In genomic region chr12:125183187-125184067, GRCh38 we compare ENCODE assay signal across 8 cellular contexts.
DNase-seq lines count a peak whose midpoint lies in the region; ATAC-seq and TF ChIP-seq lines count a peak whose summit lies in the region.

No MANE protein-coding gene starts in this region.

- H3K4me3 ChIP-seq in AG10803 (ENCODE audit: low read length) = no peak overlapping the region

- peak; percentile 66 for DNase-seq in AG10803 (ENCODE audit: low read depth)
- peak; percentile 44 for DNase-seq in NCI-H345 treated with DMSO at 0.1 percent for 48 hours (lab: John Stamatoyannopoulos, UW; ENCODE audit: unreplicated experiment)
- peak; percentile 77 for DNase-seq in activated CD4-positive, alpha-beta T cell treated with anti-CD3 and anti-CD28 coated beads, Interleukin-2, amount 50 U/mL, for 1 hour
- peak; percentile 97 for DNase-seq in ecto neural progenitor cell (ENCODE audit: low spot score)
- peak; percentile 86 to 91 for DNase-seq in memory B cell (ENCODE audit: low spot score in 2 of 2)
- peak; percentile 87 for DNase-seq in stimulated activated CD8-positive, alpha-beta memory T cell treated with anti-CD3 and anti-CD28 coated beads, Interleukin-15, amount 100 ng/mL, for 24 hours (ENCODE audit: low read depth)

- peaks cover 9% of the 10 kb centered on the region for H3K4me1 Mint-ChIP-seq in memory B cell

- no peaks in the 10 kb centered on the region for H3K36me3 Mint-ChIP-seq in memory B cell

- peak; percentile 96 for TF ChIP-seq CTCF in AG10803 (conservative IDR thresholded peaks at IDR 0.05; ENCODE audit: low read length)

- H3K27ac Mint-ChIP-seq in memory B cell = no peak overlapping the region

- H3K4me3 Mint-ChIP-seq in memory B cell = peak overlapping the region; percentile 19

- ATAC-seq in GM18520 (IDR thresholded peaks at IDR 0.05; ENCODE audit: unreplicated experiment) = peak; percentile 70
- peak; percentile 44 for ATAC-seq in HG03103 (IDR thresholded peaks at IDR 0.05; ENCODE audit: low read depth, unreplicated experiment)
- peak; percentile 84 for ATAC-seq in memory B cell (ENCODE audit: low read depth)

- H3K27me3 Mint-ChIP-seq in memory B cell = peaks cover 28% of the 10 kb centered on the region

- H3K9me3 Mint-ChIP-seq in memory B cell = no peaks in the 10 kb centered on the region

Comparison
In these comparisons a context has a peak if more than half of its experiments do, and no peak if none do; other contexts are left out.
1. DNase-seq: peak in every context shown above with its lines; median percentile 97 in ecto neural progenitor cell; 88 in memory B cell; 87 in stimulated activated CD8-positive, alpha-beta memory T cell treated with anti-CD3 and anti-CD28 coated beads, Interleukin-15, amount 100 ng/mL, for 24 hours; 77 in activated CD4-positive, alpha-beta T cell treated with anti-CD3 and anti-CD28 coated beads, Interleukin-2, amount 50 U/mL, for 1 hour; 66 in AG10803; 44 in NCI-H345 treated with DMSO at 0.1 percent for 48 hours.